ENCODE assay signal across 30 cellular contexts in the genomic region with DNA sequence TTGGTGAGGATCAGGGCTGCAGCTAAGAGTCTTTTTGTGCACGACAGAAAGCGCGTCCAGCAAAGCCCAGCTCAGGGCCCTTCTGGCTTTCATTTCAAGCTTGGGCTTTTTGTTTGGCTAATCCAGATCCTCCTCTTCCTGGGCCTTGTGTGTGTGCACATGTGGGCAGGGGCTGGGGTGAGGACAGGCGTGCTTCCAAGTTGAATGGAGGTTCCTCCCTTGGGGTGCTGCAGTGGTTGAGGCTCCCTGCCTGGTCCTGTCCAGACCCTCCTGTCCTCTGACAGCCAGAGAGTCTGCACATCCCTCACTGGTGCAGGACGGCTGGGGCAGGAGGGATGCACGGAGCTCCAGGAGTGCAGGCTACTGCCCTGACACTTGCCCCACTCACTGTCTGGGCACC.
DNase-seq lines count a peak whose midpoint lies in the region; ATAC-seq and TF ChIP-seq lines count a peak whose summit lies in the region.
"Had no signal": no experiment of that assay in that cellular context is flagged by ENCODE, and none has a peak within 500 bp of the region (broad histone marks: within the 10 kb centered on the region; RNA-seq: fewer than 3 reads in every experiment).

No MANE protein-coding gene starts in this region.

- H3K27me3 ChIP-seq in mesendoderm (ENCODE audit: insufficient read depth, low read length, poor library complexity) = no peaks in the 10 kb centered on the region
- H3K27me3 ChIP-seq: colonic mucosa, hepatocyte, thyroid gland had no signal

- no peak for ATAC-seq in natural killer cell treated with Interleukin-12 subunit alpha and Interleukin-12 subunit beta and Interleukin-15 and Interleukin-18, amount 100 ng/mL, for 72 hours
- no peak for ATAC-seq in natural killer cell
- ATAC-seq: activated CD8-positive, alpha-beta T cell treated with anti-CD3 and anti-CD28 coated beads for 36 hours; stimulated activated naive CD8-positive, alpha-beta T cell treated with anti-CD3 and anti-CD28 coated beads, Interleukin-15, amount 100 ng/mL, for 72 hours; T-helper 17 cell had no signal

- H3K18ac ChIP-seq in mesendoderm (ENCODE audit: low read length) = no peak overlapping the region

- H3K4me1 Mint-ChIP-seq in natural killer cell treated with Interleukin-12 subunit alpha and Interleukin-12 subunit beta and Interleukin-15 and Interleukin-18, amount 100 ng/mL, for 72 hours (ENCODE audit: low read depth in 2 of 2) = no peaks in the 10 kb centered on the region
- H3K4me1 Mint-ChIP-seq in natural killer cell = no peaks in the 10 kb centered on the region
- H3K4me1 Mint-ChIP-seq: B cell; memory B cell; stimulated activated naive CD8-positive, alpha-beta T cell treated with anti-CD3 and anti-CD28 coated beads, Interleukin-15, amount 100 ng/mL, for 72 hours; T-helper 17 cell had no signal

- no peak overlapping the region for H2AK5ac ChIP-seq in mesendoderm (ENCODE audit: low read length)

- peak overlapping the region; percentile 16 for H3K9ac ChIP-seq in mesendoderm (ENCODE audit: low read length)
- H3K9ac ChIP-seq: GM23248, SK-N-SH had no signal

- peak overlapping the region; percentile 47 for H3K56ac ChIP-seq in mesendoderm (ENCODE audit: low read length)

- no peaks in the 10 kb centered on the region for H3K36me3 Mint-ChIP-seq in natural killer cell treated with Interleukin-12 subunit alpha and Interleukin-12 subunit beta and Interleukin-15 and Interleukin-18, amount 100 ng/mL, for 72 hours
- no peaks in the 10 kb centered on the region for H3K36me3 Mint-ChIP-seq in natural killer cell
- H3K36me3 Mint-ChIP-seq: IgD-negative memory B cell, memory B cell had no signal

- WGBS in mesendoderm (ENCODE audit: extremely low coverage, insufficient coverage, low lambda C conversion rate) = no CpG with 5 or more reads among the region's 6 CpGs

- H2BK120ac ChIP-seq in mesendoderm (ENCODE audit: low read depth, low read length) = no peak overlapping the region

- H3K4me3 ChIP-seq in choroid plexus epithelial cell (ENCODE audit: low read depth, low read length) (no peak overlapping the region), mesendoderm (ENCODE audit: low read length) (no peak overlapping the region)
- H3K4me3 ChIP-seq: colonic mucosa, esophagus squamous epithelium, GM23248, hepatocyte, skin epidermis, thyroid gland had no signal

- H3K23ac ChIP-seq in mesendoderm (ENCODE audit: low read length) = no peak overlapping the region

- H3K4me2 ChIP-seq in mesendoderm (ENCODE audit: low read length) = no peak overlapping the region
- H3K4me2 ChIP-seq: hepatocyte, SK-N-SH had no signal

- no peak overlapping the region for H3K27ac Mint-ChIP-seq in natural killer cell treated with Interleukin-12 subunit alpha and Interleukin-12 subunit beta and Interleukin-15 and Interleukin-18, amount 100 ng/mL, for 72 hours
- H3K27ac Mint-ChIP-seq in natural killer cell = no peak overlapping the region
- H3K27ac Mint-ChIP-seq: activated CD8-positive, alpha-beta T cell treated with anti-CD3 and anti-CD28 coated beads for 36 hours; activated T-helper 2 cell treated with anti-CD3 and anti-CD28 coated beads, Interferon-gamma antibody, Interleukin-2, Interleukin-4, amounts not matched to agents 10 μg/mL and 5 μg/mL and 100 μg/mL, durations not matched to agents 14 hours and 24 hours and 36 hours; B cell; IgD-negative memory B cell; memory B cell; stimulated activated naive CD8-positive, alpha-beta T cell treated with anti-CD3 and anti-CD28 coated beads, Interleukin-15, amount 100 ng/mL, for 72 hours; T-helper 17 cell had no signal

- no peak overlapping the region for H3K27ac ChIP-seq in mesendoderm (ENCODE audit: low read depth, low read length)
- H3K27ac ChIP-seq: colonic mucosa, esophagus squamous epithelium, GM23248, hepatocyte, thyroid gland had no signal

- H4K8ac ChIP-seq in mesendoderm (ENCODE audit: low read depth, low read length) = no peak overlapping the region

- no peaks in the 10 kb centered on the region for H3K36me3 ChIP-seq in mesendoderm (ENCODE audit: control insufficient read depth, insufficient read depth, low read length)
- H3K36me3 ChIP-seq: colonic mucosa, esophagus squamous epithelium, thyroid gland had no signal

- no peak overlapping the region for H3K4ac ChIP-seq in mesendoderm (ENCODE audit: low read depth, low read length)

- H3K79me2 ChIP-seq in mesendoderm (ENCODE audit: control insufficient read depth, insufficient read depth, low read length) = no peaks in the 10 kb centered on the region
- H3K79me2 ChIP-seq: hepatocyte had no signal

- H3K9me3 Mint-ChIP-seq in natural killer cell treated with Interleukin-12 subunit alpha and Interleukin-12 subunit beta and Interleukin-15 and Interleukin-18, amount 100 ng/mL, for 72 hours = no peaks in the 10 kb centered on the region
- H3K9me3 Mint-ChIP-seq in natural killer cell = no peaks in the 10 kb centered on the region
- H3K9me3 Mint-ChIP-seq: activated CD8-positive, alpha-beta T cell treated with anti-CD3 and anti-CD28 coated beads for 36 hours; activated T-helper 2 cell treated with anti-CD3 and anti-CD28 coated beads, Interferon-gamma antibody, Interleukin-2, Interleukin-4, amounts not matched to agents 10 μg/mL and 5 μg/mL and 100 μg/mL, durations not matched to agents 14 hours and 24 hours and 36 hours; IgD-negative memory B cell; memory B cell; stimulated activated naive CD8-positive, alpha-beta T cell treated with anti-CD3 and anti-CD28 coated beads, Interleukin-15, amount 100 ng/mL, for 72 hours had no signal

- H3K4me3 Mint-ChIP-seq in natural killer cell treated with Interleukin-12 subunit alpha and Interleukin-12 subunit beta and Interleukin-15 and Interleukin-18, amount 100 ng/mL, for 72 hours = no peak overlapping the region
- no peak overlapping the region for H3K4me3 Mint-ChIP-seq in natural killer cell
- H3K4me3 Mint-ChIP-seq: activated CD8-positive, alpha-beta T cell treated with anti-CD3 and anti-CD28 coated beads for 36 hours; B cell; IgD-negative memory B cell; memory B cell; stimulated activated naive CD8-positive, alpha-beta T cell treated with anti-CD3 and anti-CD28 coated beads, Interleukin-15, amount 100 ng/mL, for 72 hours; T-helper 17 cell had no signal

- no peak for TF ChIP-seq CTCF in natural killer cell (IDR thresholded peaks at IDR 0.05)
- no peak for TF ChIP-seq CTCF in choroid plexus epithelial cell (conservative IDR thresholded peaks at IDR 0.05; ENCODE audit: low read depth, low read length)

- no peak overlapping the region for H2BK15ac ChIP-seq in mesendoderm (replicated peaks; ENCODE audit: low read depth)

- H3K27me3 Mint-ChIP-seq in natural killer cell treated with Interleukin-12 subunit alpha and Interleukin-12 subunit beta and Interleukin-15 and Interleukin-18, amount 100 ng/mL, for 72 hours = peaks cover 5 to 6% of the 10 kb centered on the region in 2 donors
- H3K27me3 Mint-ChIP-seq in natural killer cell (ENCODE audit: low read depth in 2 of 2) = peaks cover 0 to 10% of the 10 kb centered on the region in 2 donors

- H4K5ac ChIP-seq in mesendoderm (ENCODE audit: low read length) = no peak overlapping the region

- intact Hi-C loops in natural killer cell (cut with micrococcal nuclease) = no loop called here

- H3K4me1 ChIP-seq in mesendoderm (ENCODE audit: control insufficient read depth, low read depth, low read length) = peaks cover 20% of the 10 kb centered on the region
- H3K4me1 ChIP-seq: colonic mucosa, thyroid gland had no signal

- H2BK5ac ChIP-seq in mesendoderm (ENCODE audit: low read length) = no peak overlapping the region

- DNase-seq in natural killer cell treated with Interleukin-12 subunit alpha and Interleukin-12 subunit beta and Interleukin-15 and Interleukin-18, amount 100 ng/mL, for 72 hours (ENCODE audit: low spot score) = peak; percentile 54
- DNase-seq in natural killer cell (no peak), choroid plexus epithelial cell (ENCODE audit: low read depth) (peak; percentile 32), mesendoderm (no peak), GF-D8 (lab: John Stamatoyannopoulos, UW) (no peak), nucleus accumbens (lab: John Stamatoyannopoulos, UW) (no peak), activated gamma-delta T cell treated with Interleukin-2 at 50 U/mL for 16 hours (no peak), NCI-H128 (lab: John Stamatoyannopoulos, UW; ENCODE audit: unreplicated experiment) (no peak)
- DNase-seq: activated CD4-positive, alpha-beta T cell treated with anti-CD3 and anti-CD28 coated beads for 1 hour; activated CD8-positive, alpha-beta T cell treated with anti-CD3 and anti-CD28 coated beads for 36 hours; colonic mucosa; DMS153; esophagus squamous epithelium; foreskin melanocyte; NCI-H1694 treated with DMSO at 0.1 percent for 48 hours; NCI-H526; RPMI8226; SK-N-SH; stimulated activated CD4-positive, alpha-beta T cell treated with anti-CD3 and anti-CD28 coated beads, Interleukin-1b, Interleukin-23, amount 100 ng/mL, for 48 hours; stimulated activated CD8-positive, alpha-beta memory T cell treated with anti-CD3 and anti-CD28 coated beads, Interleukin-4, amount 100 ng/mL, for 48 hours; stimulated activated naive CD8-positive, alpha-beta T cell treated with anti-CD3 and anti-CD28 coated beads, Interleukin-15, amount 100 ng/mL, for 72 hours; T-helper 17 cell; thyroid gland had no signal

- no peaks in the 10 kb centered on the region for H3K79me1 ChIP-seq in mesendoderm (ENCODE audit: low read length)

Comparison
In these comparisons a context has a peak if more than half of its experiments do, and no peak if none do; other contexts are left out.
1. DNase-seq: peak in natural killer cell treated with Interleukin-12 subunit alpha and Interleukin-12 subunit beta and Interleukin-15 and Interleukin-18, amount 100 ng/mL, for 72 hours (single experiment) and choroid plexus epithelial cell (single experiment); none in natural killer cell (single experiment), mesendoderm (single experiment), GF-D8 (single experiment), nucleus accumbens (0 of 56), activated gamma-delta T cell treated with Interleukin-2 at 50 U/mL for 16 hours (single experiment) and NCI-H128 (single experiment).